Comparison of ENCODE assay signal across 1 cellular context in the genomic region with DNA sequence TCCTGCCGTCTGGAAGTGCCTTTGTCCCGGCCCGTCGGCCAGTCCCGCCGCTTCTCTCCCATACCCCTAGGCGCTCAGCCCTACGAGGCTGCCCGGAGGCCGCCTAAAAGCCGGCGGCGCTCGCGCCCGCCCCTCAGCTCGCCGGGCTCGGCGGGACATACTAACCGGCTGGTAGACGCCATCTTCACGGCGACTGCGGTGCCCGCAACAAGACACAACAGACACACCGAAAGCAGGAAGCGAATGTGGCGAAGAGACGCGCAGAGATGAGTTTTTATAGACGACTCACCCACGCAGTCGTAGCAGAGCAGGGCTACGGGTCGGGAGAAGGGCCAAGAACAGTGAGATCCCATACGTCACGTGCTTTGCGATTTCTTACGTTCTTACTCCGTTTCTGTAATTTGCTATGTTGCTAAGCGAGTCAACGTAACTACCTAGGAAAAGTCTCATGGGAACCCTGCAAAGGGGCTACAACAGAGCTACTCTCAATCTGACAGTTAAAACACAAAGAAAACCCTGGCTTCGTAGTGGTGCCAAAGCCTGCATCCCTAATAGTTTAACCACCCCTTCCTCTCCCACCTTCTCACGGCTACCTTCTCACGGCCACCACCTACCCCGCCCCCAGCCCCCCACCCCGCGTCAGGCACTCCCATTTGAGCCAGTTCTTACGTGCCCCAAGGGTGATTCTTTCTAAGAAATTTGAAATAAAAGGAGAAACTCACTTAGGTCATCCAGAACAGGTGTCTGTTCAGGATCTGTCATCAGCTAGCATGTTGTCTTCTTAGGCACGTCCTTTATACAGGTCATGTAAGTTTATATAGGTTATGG.
TF ChIP-seq lines count a peak whose summit lies in the region.

A gene with protein sequence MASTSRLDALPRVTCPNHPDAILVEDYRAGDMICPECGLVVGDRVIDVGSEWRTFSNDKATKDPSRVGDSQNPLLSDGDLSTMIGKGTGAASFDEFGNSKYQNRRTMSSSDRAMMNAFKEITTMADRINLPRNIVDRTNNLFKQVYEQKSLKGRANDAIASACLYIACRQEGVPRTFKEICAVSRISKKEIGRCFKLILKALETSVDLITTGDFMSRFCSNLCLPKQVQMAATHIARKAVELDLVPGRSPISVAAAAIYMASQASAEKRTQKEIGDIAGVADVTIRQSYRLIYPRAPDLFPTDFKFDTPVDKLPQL (minus strand): TSS at position 250 of the 828 bp plus-strand sequence. CDS start 68 bp downstream, at position 182.

TF ChIP-seq in GM12878, 131 proteins besides CTCF, POLR2A, EP300 and RAD21 (continued from another document and continues in another):
- TF ChIP-seq, protein P1, sequence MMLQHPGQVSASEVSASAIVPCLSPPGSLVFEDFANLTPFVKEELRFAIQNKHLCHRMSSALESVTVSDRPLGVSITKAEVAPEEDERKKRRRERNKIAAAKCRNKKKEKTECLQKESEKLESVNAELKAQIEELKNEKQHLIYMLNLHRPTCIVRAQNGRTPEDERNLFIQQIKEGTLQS (IDR thresholded peaks at IDR 0.05; ENCODE audit: borderline replicate concordance, extremely low read depth, low read depth, low read length): 0 out of 2 replicates have a peak, but pooled peaks have one; percentile 35
- TF ChIP-seq NFXL1 (IDR thresholded peaks at IDR 0.05; ENCODE audit: borderline replicate concordance) (no peak), BHLHE40 (IDR thresholded peaks at IDR 0.05; ENCODE audit: borderline replicate concordance in 1 of 2, low read depth in 2 of 2, low read length in 1 of 2) (peak; percentile 96 to 97), RCOR1 (conservative IDR thresholded peaks at IDR 0.05; ENCODE audit: low read depth, low read length) (0 out of 2 replicates have a peak, but pooled peaks have one; percentile 49), NFYA (IDR thresholded peaks at IDR 0.05; ENCODE audit: borderline replicate concordance, low read depth, low read length) (no peak), SMAD1 (IDR thresholded peaks at IDR 0.05; ENCODE audit: low read depth, partially characterized antibody) (peak; percentile 82), PAX5 (IDR thresholded peaks at IDR 0.05; ENCODE audit: borderline replicate concordance, low read depth, low read length) (peak; percentile 48; the same call in 1 of the 2 replicates), RUNX3 (IDR thresholded peaks at IDR 0.05; ENCODE audit: low read length) (peak; percentile 93), SREBF1 (IDR thresholded peaks at IDR 0.05; ENCODE audit: low read length) (no peak), MEF2A (IDR thresholded peaks at IDR 0.05; ENCODE audit: insufficient read depth, low read depth, low read length) (peak; percentile 64; the same call in 1 of the 2 replicates), HDGF (IDR thresholded peaks at IDR 0.05) (peak; percentile 33; the same call in 1 of the 2 replicates), GATAD2B (conservative IDR thresholded peaks at IDR 0.05; ENCODE audit: low read depth) (no peak), CBFB (IDR thresholded peaks at IDR 0.05; ENCODE audit: low read depth) (peak; percentile 98), RB1 (IDR thresholded peaks at IDR 0.05; ENCODE audit: borderline replicate concordance) (peak; percentile 87; the same call in 1 of the 2 replicates), RBBP5 (conservative IDR thresholded peaks at IDR 0.05) (no peak), NFIC (IDR thresholded peaks at IDR 0.05; ENCODE audit: low read depth, low read length) (no peak), NRF1 (conservative IDR thresholded peaks at IDR 0.05; ENCODE audit: low read depth, low read length) (peak; percentile 17; the same call in 1 of the 2 replicates), ESRRA (IDR thresholded peaks at IDR 0.05; ENCODE audit: low read length) (no peak), BACH1 (IDR thresholded peaks at IDR 0.05; ENCODE audit: borderline replicate concordance) (peak; percentile 88; the same call in 1 of the 2 replicates), STAT3 (IDR thresholded peaks at IDR 0.05; ENCODE audit: low read depth, low read length) (peak; percentile 89; the same call in 1 of the 2 replicates), FOS (IDR thresholded peaks at IDR 0.05; ENCODE audit: borderline replicate concordance, extremely low read depth, insufficient read length) (no peak), CREM (IDR thresholded peaks at IDR 0.05; ENCODE audit: low read depth) (peak; percentile 99), EGR1 (IDR thresholded peaks at IDR 0.05; ENCODE audit: borderline replicate concordance in 1 of 2, low read depth in 2 of 2, low read length in 2 of 2) (peak; percentile 94 to 99)
- TF ChIP-seq, protein P2, sequence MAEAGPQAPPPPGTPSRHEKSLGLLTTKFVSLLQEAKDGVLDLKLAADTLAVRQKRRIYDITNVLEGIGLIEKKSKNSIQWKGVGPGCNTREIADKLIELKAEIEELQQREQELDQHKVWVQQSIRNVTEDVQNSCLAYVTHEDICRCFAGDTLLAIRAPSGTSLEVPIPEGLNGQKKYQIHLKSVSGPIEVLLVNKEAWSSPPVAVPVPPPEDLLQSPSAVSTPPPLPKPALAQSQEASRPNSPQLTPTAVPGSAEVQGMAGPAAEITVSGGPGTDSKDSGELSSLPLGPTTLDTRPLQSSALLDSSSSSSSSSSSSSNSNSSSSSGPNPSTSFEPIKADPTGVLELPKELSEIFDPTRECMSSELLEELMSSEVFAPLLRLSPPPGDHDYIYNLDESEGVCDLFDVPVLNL (IDR thresholded peaks at IDR 0.05; ENCODE audit: low read depth, low read length): no peak
- TF ChIP-seq, protein P3, sequence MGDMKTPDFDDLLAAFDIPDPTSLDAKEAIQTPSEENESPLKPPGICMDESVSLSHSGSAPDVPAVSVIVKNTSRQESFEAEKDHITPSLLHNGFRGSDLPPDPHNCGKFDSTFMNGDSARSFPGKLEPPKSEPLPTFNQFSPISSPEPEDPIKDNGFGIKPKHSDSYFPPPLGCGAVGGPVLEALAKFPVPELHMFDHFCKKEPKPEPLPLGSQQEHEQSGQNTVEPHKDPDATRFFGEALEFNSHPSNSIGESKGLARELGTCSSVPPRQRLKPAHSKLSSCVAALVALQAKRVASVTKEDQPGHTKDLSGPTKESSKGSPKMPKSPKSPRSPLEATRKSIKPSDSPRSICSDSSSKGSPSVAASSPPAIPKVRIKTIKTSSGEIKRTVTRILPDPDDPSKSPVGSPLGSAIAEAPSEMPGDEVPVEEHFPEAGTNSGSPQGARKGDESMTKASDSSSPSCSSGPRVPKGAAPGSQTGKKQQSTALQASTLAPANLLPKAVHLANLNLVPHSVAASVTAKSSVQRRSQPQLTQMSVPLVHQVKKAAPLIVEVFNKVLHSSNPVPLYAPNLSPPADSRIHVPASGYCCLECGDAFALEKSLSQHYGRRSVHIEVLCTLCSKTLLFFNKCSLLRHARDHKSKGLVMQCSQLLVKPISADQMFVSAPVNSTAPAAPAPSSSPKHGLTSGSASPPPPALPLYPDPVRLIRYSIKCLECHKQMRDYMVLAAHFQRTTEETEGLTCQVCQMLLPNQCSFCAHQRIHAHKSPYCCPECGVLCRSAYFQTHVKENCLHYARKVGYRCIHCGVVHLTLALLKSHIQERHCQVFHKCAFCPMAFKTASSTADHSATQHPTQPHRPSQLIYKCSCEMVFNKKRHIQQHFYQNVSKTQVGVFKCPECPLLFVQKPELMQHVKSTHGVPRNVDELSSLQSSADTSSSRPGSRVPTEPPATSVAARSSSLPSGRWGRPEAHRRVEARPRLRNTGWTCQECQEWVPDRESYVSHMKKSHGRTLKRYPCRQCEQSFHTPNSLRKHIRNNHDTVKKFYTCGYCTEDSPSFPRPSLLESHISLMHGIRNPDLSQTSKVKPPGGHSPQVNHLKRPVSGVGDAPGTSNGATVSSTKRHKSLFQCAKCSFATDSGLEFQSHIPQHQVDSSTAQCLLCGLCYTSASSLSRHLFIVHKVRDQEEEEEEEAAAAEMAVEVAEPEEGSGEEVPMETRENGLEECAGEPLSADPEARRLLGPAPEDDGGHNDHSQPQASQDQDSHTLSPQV (IDR thresholded peaks at IDR 0.05): no peak
- TF ChIP-seq, protein P4, sequence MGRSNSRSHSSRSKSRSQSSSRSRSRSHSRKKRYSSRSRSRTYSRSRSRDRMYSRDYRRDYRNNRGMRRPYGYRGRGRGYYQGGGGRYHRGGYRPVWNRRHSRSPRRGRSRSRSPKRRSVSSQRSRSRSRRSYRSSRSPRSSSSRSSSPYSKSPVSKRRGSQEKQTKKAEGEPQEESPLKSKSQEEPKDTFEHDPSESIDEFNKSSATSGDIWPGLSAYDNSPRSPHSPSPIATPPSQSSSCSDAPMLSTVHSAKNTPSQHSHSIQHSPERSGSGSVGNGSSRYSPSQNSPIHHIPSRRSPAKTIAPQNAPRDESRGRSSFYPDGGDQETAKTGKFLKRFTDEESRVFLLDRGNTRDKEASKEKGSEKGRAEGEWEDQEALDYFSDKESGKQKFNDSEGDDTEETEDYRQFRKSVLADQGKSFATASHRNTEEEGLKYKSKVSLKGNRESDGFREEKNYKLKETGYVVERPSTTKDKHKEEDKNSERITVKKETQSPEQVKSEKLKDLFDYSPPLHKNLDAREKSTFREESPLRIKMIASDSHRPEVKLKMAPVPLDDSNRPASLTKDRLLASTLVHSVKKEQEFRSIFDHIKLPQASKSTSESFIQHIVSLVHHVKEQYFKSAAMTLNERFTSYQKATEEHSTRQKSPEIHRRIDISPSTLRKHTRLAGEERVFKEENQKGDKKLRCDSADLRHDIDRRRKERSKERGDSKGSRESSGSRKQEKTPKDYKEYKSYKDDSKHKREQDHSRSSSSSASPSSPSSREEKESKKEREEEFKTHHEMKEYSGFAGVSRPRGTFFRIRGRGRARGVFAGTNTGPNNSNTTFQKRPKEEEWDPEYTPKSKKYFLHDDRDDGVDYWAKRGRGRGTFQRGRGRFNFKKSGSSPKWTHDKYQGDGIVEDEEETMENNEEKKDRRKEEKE (IDR thresholded peaks at IDR 0.05): no peak
- TF ChIP-seq, protein P5, sequence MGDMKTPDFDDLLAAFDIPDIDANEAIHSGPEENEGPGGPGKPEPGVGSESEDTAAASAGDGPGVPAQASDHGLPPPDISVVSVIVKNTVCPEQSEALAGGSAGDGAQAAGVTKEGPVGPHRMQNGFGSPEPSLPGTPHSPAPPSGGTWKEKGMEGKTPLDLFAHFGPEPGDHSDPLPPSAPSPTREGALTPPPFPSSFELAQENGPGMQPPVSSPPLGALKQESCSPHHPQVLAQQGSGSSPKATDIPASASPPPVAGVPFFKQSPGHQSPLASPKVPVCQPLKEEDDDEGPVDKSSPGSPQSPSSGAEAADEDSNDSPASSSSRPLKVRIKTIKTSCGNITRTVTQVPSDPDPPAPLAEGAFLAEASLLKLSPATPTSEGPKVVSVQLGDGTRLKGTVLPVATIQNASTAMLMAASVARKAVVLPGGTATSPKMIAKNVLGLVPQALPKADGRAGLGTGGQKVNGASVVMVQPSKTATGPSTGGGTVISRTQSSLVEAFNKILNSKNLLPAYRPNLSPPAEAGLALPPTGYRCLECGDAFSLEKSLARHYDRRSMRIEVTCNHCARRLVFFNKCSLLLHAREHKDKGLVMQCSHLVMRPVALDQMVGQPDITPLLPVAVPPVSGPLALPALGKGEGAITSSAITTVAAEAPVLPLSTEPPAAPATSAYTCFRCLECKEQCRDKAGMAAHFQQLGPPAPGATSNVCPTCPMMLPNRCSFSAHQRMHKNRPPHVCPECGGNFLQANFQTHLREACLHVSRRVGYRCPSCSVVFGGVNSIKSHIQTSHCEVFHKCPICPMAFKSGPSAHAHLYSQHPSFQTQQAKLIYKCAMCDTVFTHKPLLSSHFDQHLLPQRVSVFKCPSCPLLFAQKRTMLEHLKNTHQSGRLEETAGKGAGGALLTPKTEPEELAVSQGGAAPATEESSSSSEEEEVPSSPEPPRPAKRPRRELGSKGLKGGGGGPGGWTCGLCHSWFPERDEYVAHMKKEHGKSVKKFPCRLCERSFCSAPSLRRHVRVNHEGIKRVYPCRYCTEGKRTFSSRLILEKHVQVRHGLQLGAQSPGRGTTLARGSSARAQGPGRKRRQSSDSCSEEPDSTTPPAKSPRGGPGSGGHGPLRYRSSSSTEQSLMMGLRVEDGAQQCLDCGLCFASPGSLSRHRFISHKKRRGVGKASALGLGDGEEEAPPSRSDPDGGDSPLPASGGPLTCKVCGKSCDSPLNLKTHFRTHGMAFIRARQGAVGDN (IDR thresholded peaks at IDR 0.05): peak; percentile 49; the same call in 1 of the 2 replicates
- TF ChIP-seq, protein P6, sequence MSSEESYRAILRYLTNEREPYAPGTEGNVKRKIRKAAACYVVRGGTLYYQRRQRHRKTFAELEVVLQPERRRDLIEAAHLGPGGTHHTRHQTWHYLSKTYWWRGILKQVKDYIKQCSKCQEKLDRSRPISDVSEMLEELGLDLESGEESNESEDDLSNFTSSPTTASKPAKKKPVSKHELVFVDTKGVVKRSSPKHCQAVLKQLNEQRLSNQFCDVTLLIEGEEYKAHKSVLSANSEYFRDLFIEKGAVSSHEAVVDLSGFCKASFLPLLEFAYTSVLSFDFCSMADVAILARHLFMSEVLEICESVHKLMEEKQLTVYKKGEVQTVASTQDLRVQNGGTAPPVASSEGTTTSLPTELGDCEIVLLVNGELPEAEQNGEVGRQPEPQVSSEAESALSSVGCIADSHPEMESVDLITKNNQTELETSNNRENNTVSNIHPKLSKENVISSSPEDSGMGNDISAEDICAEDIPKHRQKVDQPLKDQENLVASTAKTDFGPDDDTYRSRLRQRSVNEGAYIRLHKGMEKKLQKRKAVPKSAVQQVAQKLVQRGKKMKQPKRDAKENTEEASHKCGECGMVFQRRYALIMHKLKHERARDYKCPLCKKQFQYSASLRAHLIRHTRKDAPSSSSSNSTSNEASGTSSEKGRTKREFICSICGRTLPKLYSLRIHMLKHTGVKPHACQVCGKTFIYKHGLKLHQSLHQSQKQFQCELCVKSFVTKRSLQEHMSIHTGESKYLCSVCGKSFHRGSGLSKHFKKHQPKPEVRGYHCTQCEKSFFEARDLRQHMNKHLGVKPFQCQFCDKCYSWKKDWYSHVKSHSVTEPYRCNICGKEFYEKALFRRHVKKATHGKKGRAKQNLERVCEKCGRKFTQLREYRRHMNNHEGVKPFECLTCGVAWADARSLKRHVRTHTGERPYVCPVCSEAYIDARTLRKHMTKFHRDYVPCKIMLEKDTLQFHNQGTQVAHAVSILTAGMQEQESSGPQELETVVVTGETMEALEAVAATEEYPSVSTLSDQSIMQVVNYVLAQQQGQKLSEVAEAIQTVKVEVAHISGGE (CRISPR knock-in tag; IDR thresholded peaks at IDR 0.05): 0 out of 2 replicates have a peak, but pooled peaks have one; percentile 16
- TF ChIP-seq, protein P7, sequence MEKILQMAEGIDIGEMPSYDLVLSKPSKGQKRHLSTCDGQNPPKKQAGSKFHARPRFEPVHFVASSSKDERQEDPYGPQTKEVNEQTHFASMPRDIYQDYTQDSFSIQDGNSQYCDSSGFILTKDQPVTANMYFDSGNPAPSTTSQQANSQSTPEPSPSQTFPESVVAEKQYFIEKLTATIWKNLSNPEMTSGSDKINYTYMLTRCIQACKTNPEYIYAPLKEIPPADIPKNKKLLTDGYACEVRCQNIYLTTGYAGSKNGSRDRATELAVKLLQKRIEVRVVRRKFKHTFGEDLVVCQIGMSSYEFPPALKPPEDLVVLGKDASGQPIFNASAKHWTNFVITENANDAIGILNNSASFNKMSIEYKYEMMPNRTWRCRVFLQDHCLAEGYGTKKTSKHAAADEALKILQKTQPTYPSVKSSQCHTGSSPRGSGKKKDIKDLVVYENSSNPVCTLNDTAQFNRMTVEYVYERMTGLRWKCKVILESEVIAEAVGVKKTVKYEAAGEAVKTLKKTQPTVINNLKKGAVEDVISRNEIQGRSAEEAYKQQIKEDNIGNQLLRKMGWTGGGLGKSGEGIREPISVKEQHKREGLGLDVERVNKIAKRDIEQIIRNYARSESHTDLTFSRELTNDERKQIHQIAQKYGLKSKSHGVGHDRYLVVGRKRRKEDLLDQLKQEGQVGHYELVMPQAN (conservative IDR thresholded peaks at IDR 0.05): peak; percentile 94
- TF ChIP-seq, protein P8, sequence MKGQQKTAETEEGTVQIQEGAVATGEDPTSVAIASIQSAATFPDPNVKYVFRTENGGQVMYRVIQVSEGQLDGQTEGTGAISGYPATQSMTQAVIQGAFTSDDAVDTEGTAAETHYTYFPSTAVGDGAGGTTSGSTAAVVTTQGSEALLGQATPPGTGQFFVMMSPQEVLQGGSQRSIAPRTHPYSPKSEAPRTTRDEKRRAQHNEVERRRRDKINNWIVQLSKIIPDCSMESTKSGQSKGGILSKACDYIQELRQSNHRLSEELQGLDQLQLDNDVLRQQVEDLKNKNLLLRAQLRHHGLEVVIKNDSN (IDR thresholded peaks at IDR 0.05; ENCODE audit: borderline replicate concordance, extremely low read length, insufficient read depth, low read depth, low read length): peak; percentile 80
